14 cellular contexts compared by ENCODE assay signal in the genomic region with DNA sequence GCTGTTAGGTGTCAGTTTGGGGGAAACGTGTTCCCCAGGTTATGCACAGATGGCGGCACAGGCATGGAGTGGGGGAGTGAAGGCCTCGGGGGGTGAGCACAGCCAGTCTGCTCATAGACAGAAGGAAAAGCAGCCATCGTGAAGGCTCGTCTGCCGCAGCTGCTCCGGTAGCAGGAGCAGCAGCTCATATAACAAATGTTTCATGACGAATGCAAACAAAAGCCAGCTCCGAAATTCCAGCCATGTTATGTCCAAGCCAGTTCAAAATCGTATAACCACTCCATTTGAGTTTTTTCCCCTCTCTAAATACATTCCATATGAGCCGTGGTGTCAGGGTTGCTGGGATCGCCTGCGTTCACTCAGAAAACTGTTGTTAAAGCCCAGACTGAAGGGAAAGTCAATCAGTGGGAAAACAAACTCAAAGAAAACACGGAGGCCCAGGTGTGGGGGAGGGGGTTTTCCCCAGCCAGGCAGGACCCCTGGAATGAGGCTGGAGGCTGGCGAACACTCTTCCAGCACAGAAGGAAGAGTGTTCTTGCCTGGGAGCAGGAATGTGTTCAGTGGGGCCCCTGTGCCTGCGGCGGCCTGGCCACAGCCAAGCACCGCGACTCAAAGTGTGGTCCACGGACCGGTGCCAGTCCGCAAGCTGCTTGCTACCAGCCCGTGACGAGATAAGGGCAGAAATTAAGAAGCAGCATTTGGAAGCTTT.
A peak's percentile ranks its signal among the peaks of the same experiment; 100 is the strongest.
DNase-seq lines count a peak whose midpoint lies in the region; ATAC-seq and TF ChIP-seq lines count a peak whose summit lies in the region.
"Had no signal": no experiment of that assay in that cellular context is flagged by ENCODE, and none has a peak within 500 bp of the region (broad histone marks: within the 10 kb centered on the region; RNA-seq: fewer than 3 reads in every experiment).

No MANE protein-coding gene starts in this region.

- no peak overlapping the region for H3K4ac ChIP-seq in neuronal stem cell (ENCODE audit: low read length)

- peak; percentile 19 for DNase-seq in Ammon's horn (ENCODE audit: low spot score)
- DNase-seq in NT2/D1 (ENCODE audit: low read depth, low spot score) = no peak
- peak; percentile 53 to 82 for DNase-seq in fibroblast of lung (ENCODE audit: low read depth in 2 of 2)
- peak; percentile 21 for DNase-seq in neuronal stem cell (ENCODE audit: low spot score)
- DNase-seq in Karpas-422 = no peak
- no peak for DNase-seq in T-helper 2 cell
- DNase-seq in NCI-H345 (lab: John Stamatoyannopoulos, UW) = no peak
- DNase-seq: CD4-positive, alpha-beta memory T cell; naive B cell; NCI-H1930; PC-9; stimulated activated CD4-positive, alpha-beta T cell treated with anti-CD3 and anti-CD28 coated beads, Interleukin-12 subunit alpha, Interleukin-12 subunit beta, amount 100 ng/mL, for 4 hours; stimulated activated CD8-positive, alpha-beta memory T cell treated with anti-CD3 and anti-CD28 coated beads, Interleukin-4, amount 100 ng/mL, for 48 hours had no signal

- ATAC-seq in HG03457 (IDR thresholded peaks at IDR 0.05; ENCODE audit: unreplicated experiment) = no peak

- no peak overlapping the region for H3K27ac ChIP-seq in fibroblast of lung (ENCODE audit: insufficient read depth, low read length)
- peak overlapping the region; percentile 62 for H3K27ac ChIP-seq in neuronal stem cell (replicated peaks; ENCODE audit: low read length)
- H3K27ac ChIP-seq in Karpas-422 (ENCODE audit: low read length) = no peak overlapping the region
- H3K27ac ChIP-seq: PC-9 had no signal

- H4K91ac ChIP-seq in neuronal stem cell (ENCODE audit: low read depth, low read length, poor library complexity) = no peak overlapping the region

- peaks cover 4% of the 10 kb centered on the region for H3K4me1 ChIP-seq in NT2/D1 (ENCODE audit: insufficient read depth, insufficient read length)
- H3K4me1 ChIP-seq in fibroblast of lung (ENCODE audit: control insufficient read depth, extremely low read depth, insufficient read depth, low read length) = peaks cover 6% of the 10 kb centered on the region
- peaks cover 11 to 25% of the 10 kb centered on the region in 2 donors for H3K4me1 ChIP-seq in neuronal stem cell (ENCODE audit: control insufficient read depth in 2 of 2, insufficient read depth in 1 of 2, low read depth in 1 of 2, low read length in 2 of 2)
- 0 out of 2 replicates have a peak, but pooled peaks cover 2% of the 10 kb centered on the region for H3K4me1 ChIP-seq in Karpas-422 (ENCODE audit: low read length)

- H3K18ac ChIP-seq in neuronal stem cell (ENCODE audit: low read length) = peak overlapping the region; percentile 81

- peak overlapping the region; percentile 10 for H2BK12ac ChIP-seq in neuronal stem cell (ENCODE audit: low read length)

- H3K79me2 ChIP-seq in fibroblast of lung (ENCODE audit: control insufficient read depth, insufficient read depth, low read length) (no peaks in the 10 kb centered on the region), Karpas-422 (ENCODE audit: low read length) (no peaks in the 10 kb centered on the region)

- H3K23ac ChIP-seq in neuronal stem cell (ENCODE audit: low read depth, low read length, poor library complexity) = no peak overlapping the region

- no peaks in the 10 kb centered on the region for H3K9me2 ChIP-seq in Karpas-422 (replicated peaks; ENCODE audit: insufficient read depth, low read length)

- H3K9ac ChIP-seq in NT2/D1 (ENCODE audit: insufficient read length, low read depth) = peak overlapping the region; percentile 3
- no peak overlapping the region for H3K9ac ChIP-seq in fibroblast of lung (ENCODE audit: insufficient read depth, low read length)
- peak overlapping the region; percentile 65 for H3K9ac ChIP-seq in neuronal stem cell (ENCODE audit: low read depth, low read length, poor library complexity)
- no peak overlapping the region for H3K9ac ChIP-seq in Karpas-422 (ENCODE audit: low read length)

- no peak overlapping the region for H2BK120ac ChIP-seq in neuronal stem cell (ENCODE audit: low read depth, low read length)

- WGBS in neuronal stem cell (ENCODE audit: extremely low coverage in 2 of 2, insufficient read length in 2 of 2, insufficient replicate concordance in 1 of 2), 2 donors = no CpG with 5 or more reads among the region's 24 CpGs

- no peaks in the 10 kb centered on the region for H4K20me1 ChIP-seq in fibroblast of lung (ENCODE audit: control insufficient read depth, extremely low read depth, insufficient read depth, low read length)
- H4K20me1 ChIP-seq in Karpas-422 (ENCODE audit: insufficient read depth, low read depth, low read length) = no peaks in the 10 kb centered on the region

- no peaks in the 10 kb centered on the region for H3K36me3 ChIP-seq in NT2/D1 (ENCODE audit: insufficient read depth, insufficient read length, low read length)
- no peaks in the 10 kb centered on the region for H3K36me3 ChIP-seq in fibroblast of lung (ENCODE audit: control insufficient read depth, insufficient read depth, low read length)
- no peaks in the 10 kb centered on the region for H3K36me3 ChIP-seq in neuronal stem cell (replicated peaks in 1 of 2; ENCODE audit: control insufficient read depth in 2 of 2, insufficient read depth in 2 of 2, low read length in 2 of 2)
- no peaks in the 10 kb centered on the region for H3K36me3 ChIP-seq in Karpas-422 (ENCODE audit: insufficient read depth, low read length)

- H3K4me2 ChIP-seq in fibroblast of lung (ENCODE audit: extremely low read depth, insufficient read depth, low read length) = peak overlapping the region; percentile 76
- H3K4me2 ChIP-seq in neuronal stem cell (ENCODE audit: insufficient read depth, low read length, poor library complexity, severe bottlenecking) = no peak overlapping the region
- no peak overlapping the region for H3K4me2 ChIP-seq in Karpas-422 (ENCODE audit: low read depth, low read length, poor library complexity, severe bottlenecking)
- H3K4me2 ChIP-seq: PC-9 had no signal

- no peaks in the 10 kb centered on the region for H3K9me3 ChIP-seq in NT2/D1 (ENCODE audit: insufficient read depth, low read length)
- H3K9me3 ChIP-seq in fibroblast of lung (ENCODE audit: control insufficient read depth, insufficient read depth, low read depth, low read length) = no peaks in the 10 kb centered on the region
- no peaks in the 10 kb centered on the region for H3K9me3 ChIP-seq in neuronal stem cell (replicated peaks in 1 of 2; ENCODE audit: control insufficient read depth in 2 of 2, insufficient read depth in 1 of 2, low read depth in 1 of 2, low read length in 2 of 2)
- H3K9me3 ChIP-seq in Karpas-422 (ENCODE audit: low read length) = no peaks in the 10 kb centered on the region

- H3K79me1 ChIP-seq in neuronal stem cell (ENCODE audit: low read depth, low read length) = no peaks in the 10 kb centered on the region

- no peak overlapping the region for H2BK5ac ChIP-seq in neuronal stem cell (ENCODE audit: low read length)

- no peak overlapping the region for H3K14ac ChIP-seq in neuronal stem cell (ENCODE audit: low read length)

- no peak overlapping the region for H2AK5ac ChIP-seq in neuronal stem cell (ENCODE audit: low read depth, low read length)

- no peak for TF ChIP-seq CTCF in fibroblast of lung (conservative IDR thresholded peaks at IDR 0.05 in 1 of 2, IDR thresholded peaks at IDR 0.05 in 1 of 2; ENCODE audit: low read depth in 1 of 2, low read length in 2 of 2)

- H3K4me3 ChIP-seq in NT2/D1 (ENCODE audit: insufficient read length, low read depth) = no peak overlapping the region
- no peak overlapping the region for H3K4me3 ChIP-seq in fibroblast of lung (replicated peaks in 1 of 4; ENCODE audit: control extremely low read depth in 1 of 4, insufficient read depth in 1 of 4, low read depth in 3 of 4, low read length in 4 of 4)
- no peak overlapping the region for H3K4me3 ChIP-seq in neuronal stem cell (ENCODE audit: low read length in 2 of 2)
- no peak overlapping the region for H3K4me3 ChIP-seq in Karpas-422 (ENCODE audit: low read length)
- H3K4me3 ChIP-seq: PC-9 had no signal

- H2AFZ ChIP-seq in fibroblast of lung (ENCODE audit: low read length) = peak overlapping the region; percentile 23
- peak overlapping the region; percentile 45 for H2AFZ ChIP-seq in neuronal stem cell (ENCODE audit: low read length)
- no peak overlapping the region for H2AFZ ChIP-seq in Karpas-422 (ENCODE audit: low read length)
- H2AFZ ChIP-seq: PC-9 had no signal

- H4K8ac ChIP-seq in neuronal stem cell (ENCODE audit: low read depth, low read length) = no peak overlapping the region

- H2BK15ac ChIP-seq in neuronal stem cell (ENCODE audit: low read length) = no peak overlapping the region

- H3K27me3 ChIP-seq in NT2/D1 (ENCODE audit: insufficient read depth, insufficient read length) (no peaks in the 10 kb centered on the region), fibroblast of lung (ENCODE audit: control insufficient read depth, insufficient read depth, low read length) (no peaks in the 10 kb centered on the region), neuronal stem cell (ENCODE audit: control insufficient read depth in 3 of 3, insufficient read depth in 3 of 3, low read depth in 1 of 3, low read length in 3 of 3) (no peaks in the 10 kb centered on the region), Karpas-422 (ENCODE audit: low read length) (no peaks in the 10 kb centered on the region; the same call in 1 of the 2 replicates)

Comparison
In these comparisons a context has a peak if more than half of its experiments do, and no peak if none do; other contexts are left out.
1. DNase-seq: peak in Ammon's horn (single experiment), fibroblast of lung (2 of 2) and neuronal stem cell (single experiment); none in NT2/D1 (single experiment), Karpas-422 (single experiment), T-helper 2 cell (0 of 5) and NCI-H345 (single experiment).
2. H3K9ac ChIP-seq: peak in NT2/D1 (single experiment) and neuronal stem cell (single experiment); none in fibroblast of lung (single experiment) and Karpas-422 (single experiment).